ENCODE assay signal across 1 cellular context in the genomic region with DNA sequence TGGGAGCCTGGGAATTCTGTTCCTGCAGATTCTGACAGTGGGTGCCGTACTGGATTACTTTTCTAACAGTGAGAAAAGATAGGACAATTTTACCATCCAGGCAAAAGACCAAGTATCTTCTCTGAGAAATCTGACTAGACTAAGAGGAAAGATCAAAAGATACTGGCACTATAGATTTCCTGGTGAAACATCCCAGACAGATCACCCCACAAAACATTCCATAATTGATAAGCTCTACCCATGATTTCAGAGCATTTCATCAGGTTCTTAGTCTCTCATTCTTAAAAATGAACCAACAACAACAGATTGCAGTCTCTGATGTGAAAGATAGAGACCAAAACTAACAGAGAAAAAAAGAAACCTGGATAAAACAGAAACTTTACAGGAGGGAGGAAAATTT.
TF ChIP-seq lines count a peak whose summit lies in the region.

No MANE protein-coding gene starts in this region.

TF ChIP-seq in K562, 482 proteins besides CTCF, POLR2A, EP300 and RAD21 (continued from another document and continues in another):
- TF ChIP-seq AFF1 (IDR thresholded peaks at IDR 0.05; ENCODE audit: low read depth in 1 of 2, partially characterized antibody in 2 of 2) (no peak), TRIM28 (IDR thresholded peaks at IDR 0.05) (no peak), SOX6 (IDR thresholded peaks at IDR 0.05) (peak; percentile 58; the same call in 1 of the 2 replicates), ZSCAN32 (CRISPR knock-in tag; IDR thresholded peaks at IDR 0.05) (0 out of 2 replicates have a peak, but pooled peaks have one; percentile 20), PHTF2 (CRISPR knock-in tag; IDR thresholded peaks at IDR 0.05) (no peak), MAFG (tag; conservative IDR thresholded peaks at IDR 0.05) (no peak), MCM2 (IDR thresholded peaks at IDR 0.05; ENCODE audit: low read depth) (no peak), ZNF785 (CRISPR knock-in tag; IDR thresholded peaks at IDR 0.05) (no peak), ZNF407 (IDR thresholded peaks at IDR 0.05; ENCODE audit: low read depth) (no peak), PCBP2 (IDR thresholded peaks at IDR 0.05; ENCODE audit: low read depth, low read length, poor library complexity, severe bottlenecking) (no peak), SMAD3 (CRISPR knock-in tag; conservative IDR thresholded peaks at IDR 0.05) (no peak), ARHGAP35 (IDR thresholded peaks at IDR 0.05; ENCODE audit: partially characterized antibody) (no peak), ZBTB33 (CRISPR knock-in tag; IDR thresholded peaks at IDR 0.05) (no peak), ZNF644 (tag; IDR thresholded peaks at IDR 0.05; ENCODE audit: low read depth) (no peak), ZNF143 (CRISPR knock-in tag; IDR thresholded peaks at IDR 0.05) (no peak), YBX1 (IDR thresholded peaks at IDR 0.05) (no peak), HDAC2 (IDR thresholded peaks at IDR 0.05) (no peak), CTBP1 (IDR thresholded peaks at IDR 0.05; ENCODE audit: borderline replicate concordance) (peak; percentile 34; the same call in 1 of the 2 replicates), ZNF239 (CRISPR knock-in tag; IDR thresholded peaks at IDR 0.05) (no peak), FOXJ2 (tag; IDR thresholded peaks at IDR 0.05) (peak; percentile 91), HNRNPK (IDR thresholded peaks at IDR 0.05; ENCODE audit: low read depth, low read length, poor library complexity, severe bottlenecking) (no peak), L3MBTL2 (IDR thresholded peaks at IDR 0.05) (no peak), NFATC3 (IDR thresholded peaks at IDR 0.05) (no peak), NCOR1 (IDR thresholded peaks at IDR 0.05) (no peak), TAF1 (IDR thresholded peaks at IDR 0.05; ENCODE audit: control insufficient read depth, extremely low read depth, insufficient read depth, low read length, severe bottlenecking) (no peak), JUND (IDR thresholded peaks at IDR 0.05; ENCODE audit: borderline replicate concordance, low read depth, low read length) (peak; percentile 17; the same call in 1 of the 2 replicates), JUND (tag; IDR thresholded peaks at IDR 0.05; ENCODE audit: borderline replicate concordance, low read depth, low read length) (no peak), ZNF224 (CRISPR knock-in tag; IDR thresholded peaks at IDR 0.05) (no peak), NFIC (IDR thresholded peaks at IDR 0.05) (no peak), NFYB (IDR thresholded peaks at IDR 0.05; ENCODE audit: extremely low read depth, insufficient read length) (no peak), MCM7 (IDR thresholded peaks at IDR 0.05) (no peak), ZNF282 (CRISPR knock-in tag; IDR thresholded peaks at IDR 0.05) (no peak), RBFOX2 (IDR thresholded peaks at IDR 0.05; ENCODE audit: low read depth, low read length) (no peak), EWSR1 (IDR thresholded peaks at IDR 0.05; ENCODE audit: borderline replicate concordance, low read depth, partially characterized antibody) (no peak)
- TF ChIP-seq, protein P1, sequence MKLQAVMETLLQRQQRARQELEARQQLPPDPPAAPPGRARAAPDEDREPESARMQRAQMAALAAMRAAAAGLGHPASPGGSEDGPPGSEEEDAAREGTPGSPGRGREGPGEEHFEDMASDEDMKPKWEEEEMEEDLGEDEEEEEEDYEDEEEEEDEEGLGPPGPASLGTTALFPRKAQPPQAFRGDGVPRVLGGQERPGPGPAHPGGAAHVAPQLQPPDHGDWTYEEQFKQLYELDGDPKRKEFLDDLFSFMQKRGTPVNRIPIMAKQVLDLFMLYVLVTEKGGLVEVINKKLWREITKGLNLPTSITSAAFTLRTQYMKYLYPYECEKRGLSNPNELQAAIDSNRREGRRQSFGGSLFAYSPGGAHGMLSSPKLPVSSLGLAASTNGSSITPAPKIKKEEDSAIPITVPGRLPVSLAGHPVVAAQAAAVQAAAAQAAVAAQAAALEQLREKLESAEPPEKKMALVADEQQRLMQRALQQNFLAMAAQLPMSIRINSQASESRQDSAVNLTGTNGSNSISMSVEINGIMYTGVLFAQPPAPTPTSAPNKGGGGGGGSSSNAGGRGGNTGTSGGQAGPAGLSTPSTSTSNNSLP (IDR thresholded peaks at IDR 0.05; ENCODE audit: borderline replicate concordance, low read depth, low read length), result no peak
- TF ChIP-seq, protein P2, sequence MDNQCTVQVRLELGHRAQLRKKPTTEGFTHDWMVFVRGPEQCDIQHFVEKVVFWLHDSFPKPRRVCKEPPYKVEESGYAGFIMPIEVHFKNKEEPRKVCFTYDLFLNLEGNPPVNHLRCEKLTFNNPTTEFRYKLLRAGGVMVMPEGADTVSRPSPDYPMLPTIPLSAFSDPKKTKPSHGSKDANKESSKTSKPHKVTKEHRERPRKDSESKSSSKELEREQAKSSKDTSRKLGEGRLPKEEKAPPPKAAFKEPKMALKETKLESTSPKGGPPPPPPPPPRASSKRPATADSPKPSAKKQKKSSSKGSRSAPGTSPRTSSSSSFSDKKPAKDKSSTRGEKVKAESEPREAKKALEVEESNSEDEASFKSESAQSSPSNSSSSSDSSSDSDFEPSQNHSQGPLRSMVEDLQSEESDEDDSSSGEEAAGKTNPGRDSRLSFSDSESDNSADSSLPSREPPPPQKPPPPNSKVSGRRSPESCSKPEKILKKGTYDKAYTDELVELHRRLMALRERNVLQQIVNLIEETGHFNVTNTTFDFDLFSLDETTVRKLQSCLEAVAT (IDR thresholded peaks at IDR 0.05), result no peak
- TF ChIP-seq, protein P3, sequence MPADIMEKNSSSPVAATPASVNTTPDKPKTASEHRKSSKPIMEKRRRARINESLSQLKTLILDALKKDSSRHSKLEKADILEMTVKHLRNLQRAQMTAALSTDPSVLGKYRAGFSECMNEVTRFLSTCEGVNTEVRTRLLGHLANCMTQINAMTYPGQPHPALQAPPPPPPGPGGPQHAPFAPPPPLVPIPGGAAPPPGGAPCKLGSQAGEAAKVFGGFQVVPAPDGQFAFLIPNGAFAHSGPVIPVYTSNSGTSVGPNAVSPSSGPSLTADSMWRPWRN (IDR thresholded peaks at IDR 0.05; ENCODE audit: low read depth), result 0 out of 2 replicates have a peak, but pooled peaks have one; percentile 28
- TF ChIP-seq, protein P4, sequence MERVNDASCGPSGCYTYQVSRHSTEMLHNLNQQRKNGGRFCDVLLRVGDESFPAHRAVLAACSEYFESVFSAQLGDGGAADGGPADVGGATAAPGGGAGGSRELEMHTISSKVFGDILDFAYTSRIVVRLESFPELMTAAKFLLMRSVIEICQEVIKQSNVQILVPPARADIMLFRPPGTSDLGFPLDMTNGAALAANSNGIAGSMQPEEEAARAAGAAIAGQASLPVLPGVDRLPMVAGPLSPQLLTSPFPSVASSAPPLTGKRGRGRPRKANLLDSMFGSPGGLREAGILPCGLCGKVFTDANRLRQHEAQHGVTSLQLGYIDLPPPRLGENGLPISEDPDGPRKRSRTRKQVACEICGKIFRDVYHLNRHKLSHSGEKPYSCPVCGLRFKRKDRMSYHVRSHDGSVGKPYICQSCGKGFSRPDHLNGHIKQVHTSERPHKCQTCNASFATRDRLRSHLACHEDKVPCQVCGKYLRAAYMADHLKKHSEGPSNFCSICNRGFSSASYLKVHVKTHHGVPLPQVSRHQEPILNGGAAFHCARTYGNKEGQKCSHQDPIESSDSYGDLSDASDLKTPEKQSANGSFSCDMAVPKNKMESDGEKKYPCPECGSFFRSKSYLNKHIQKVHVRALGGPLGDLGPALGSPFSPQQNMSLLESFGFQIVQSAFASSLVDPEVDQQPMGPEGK (CRISPR knock-in tag; IDR thresholded peaks at IDR 0.05; ENCODE audit: borderline replicate concordance), result no peak
